In genomic region chr2:20592106-20593071, GRCh38 we compare ENCODE assay signal across 1 cellular context.
TF ChIP-seq lines count a peak whose summit lies in the region.

No MANE protein-coding gene starts in this region.

TF ChIP-seq in HepG2, 621 proteins besides CTCF, POLR2A, EP300 and RAD21 (continued from another document and continues in another):
- TF ChIP-seq, protein P1, sequence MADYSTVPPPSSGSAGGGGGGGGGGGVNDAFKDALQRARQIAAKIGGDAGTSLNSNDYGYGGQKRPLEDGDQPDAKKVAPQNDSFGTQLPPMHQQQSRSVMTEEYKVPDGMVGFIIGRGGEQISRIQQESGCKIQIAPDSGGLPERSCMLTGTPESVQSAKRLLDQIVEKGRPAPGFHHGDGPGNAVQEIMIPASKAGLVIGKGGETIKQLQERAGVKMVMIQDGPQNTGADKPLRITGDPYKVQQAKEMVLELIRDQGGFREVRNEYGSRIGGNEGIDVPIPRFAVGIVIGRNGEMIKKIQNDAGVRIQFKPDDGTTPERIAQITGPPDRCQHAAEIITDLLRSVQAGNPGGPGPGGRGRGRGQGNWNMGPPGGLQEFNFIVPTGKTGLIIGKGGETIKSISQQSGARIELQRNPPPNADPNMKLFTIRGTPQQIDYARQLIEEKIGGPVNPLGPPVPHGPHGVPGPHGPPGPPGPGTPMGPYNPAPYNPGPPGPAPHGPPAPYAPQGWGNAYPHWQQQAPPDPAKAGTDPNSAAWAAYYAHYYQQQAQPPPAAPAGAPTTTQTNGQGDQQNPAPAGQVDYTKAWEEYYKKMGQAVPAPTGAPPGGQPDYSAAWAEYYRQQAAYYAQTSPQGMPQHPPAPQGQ (CRISPR knock-in tag; IDR thresholded peaks at IDR 0.05; ENCODE audit: borderline replicate concordance), result no peak
- peak; percentile 19; the same call in 1 of the 2 replicates for TF ChIP-seq MIER2 (CRISPR knock-in tag; IDR thresholded peaks at IDR 0.05)
- no peak for TF ChIP-seq ZNF235 (CRISPR knock-in tag; IDR thresholded peaks at IDR 0.05; ENCODE audit: borderline replicate concordance)
- peak; percentile 14; the same call in 1 of the 2 replicates for TF ChIP-seq TBX2 (CRISPR knock-in tag; IDR thresholded peaks at IDR 0.05; ENCODE audit: borderline replicate concordance)
- TF ChIP-seq MED8 (CRISPR knock-in tag; IDR thresholded peaks at IDR 0.05; ENCODE audit: insufficient replicate concordance), result peak; percentile 68
- TF ChIP-seq KAT8 (CRISPR knock-in tag; IDR thresholded peaks at IDR 0.05), result no peak
- peak; percentile 77 for TF ChIP-seq FOXO1 (CRISPR knock-in tag; IDR thresholded peaks at IDR 0.05)
- TF ChIP-seq ETV6 (CRISPR knock-in tag; conservative IDR thresholded peaks at IDR 0.05), result no peak
- TF ChIP-seq ZNF724P (CRISPR knock-in tag; IDR thresholded peaks at IDR 0.05; ENCODE audit: borderline replicate concordance), result no peak
- no peak for TF ChIP-seq ZFP90 (CRISPR knock-in tag; IDR thresholded peaks at IDR 0.05; ENCODE audit: borderline replicate concordance)
- TF ChIP-seq DNMT3B (CRISPR knock-in tag; conservative IDR thresholded peaks at IDR 0.05), result no peak
- no peak; the same call in 1 of the 2 replicates for TF ChIP-seq EHMT2 (IDR thresholded peaks at IDR 0.05; ENCODE audit: borderline replicate concordance, low read depth, low read length)
- no peak for TF ChIP-seq ZFP37 (CRISPR knock-in tag; IDR thresholded peaks at IDR 0.05; ENCODE audit: borderline replicate concordance)
- TF ChIP-seq HINFP (CRISPR knock-in tag; IDR thresholded peaks at IDR 0.05; ENCODE audit: low read depth), result no peak
- no peak for TF ChIP-seq ZNF180 (CRISPR knock-in tag; IDR thresholded peaks at IDR 0.05; ENCODE audit: borderline replicate concordance, low read depth)
- TF ChIP-seq PHF20 (CRISPR knock-in tag; IDR thresholded peaks at IDR 0.05), result no peak
- TF ChIP-seq KLF6 (CRISPR knock-in tag; IDR thresholded peaks at IDR 0.05), result no peak
- no peak for TF ChIP-seq ZNF264 (CRISPR knock-in tag; IDR thresholded peaks at IDR 0.05)
- 0 out of 2 replicates have a peak, but pooled peaks have one; percentile 13 for TF ChIP-seq HNF4A (CRISPR knock-in tag; IDR thresholded peaks at IDR 0.05)
- no peak for TF ChIP-seq NFIC (IDR thresholded peaks at IDR 0.05; ENCODE audit: low read length)
- no peak for TF ChIP-seq MTA3 (CRISPR knock-in tag; IDR thresholded peaks at IDR 0.05)
- TF ChIP-seq KLF11 (CRISPR knock-in tag; IDR thresholded peaks at IDR 0.05), result no peak
- TF ChIP-seq SRSF4 (IDR thresholded peaks at IDR 0.05; ENCODE audit: low read depth, low read length, poor library complexity, severe bottlenecking), result no peak
- peak; percentile 30; the same call in 1 of the 2 replicates for TF ChIP-seq NFYB (CRISPR knock-in tag; IDR thresholded peaks at IDR 0.05)
- TF ChIP-seq SETDB1 (CRISPR knock-in tag; IDR thresholded peaks at IDR 0.05; ENCODE audit: borderline replicate concordance), result no peak
- peak; percentile 44; the same call in 1 of the 2 replicates for TF ChIP-seq TAF1 (CRISPR knock-in tag; IDR thresholded peaks at IDR 0.05)
- TF ChIP-seq, protein P2, sequence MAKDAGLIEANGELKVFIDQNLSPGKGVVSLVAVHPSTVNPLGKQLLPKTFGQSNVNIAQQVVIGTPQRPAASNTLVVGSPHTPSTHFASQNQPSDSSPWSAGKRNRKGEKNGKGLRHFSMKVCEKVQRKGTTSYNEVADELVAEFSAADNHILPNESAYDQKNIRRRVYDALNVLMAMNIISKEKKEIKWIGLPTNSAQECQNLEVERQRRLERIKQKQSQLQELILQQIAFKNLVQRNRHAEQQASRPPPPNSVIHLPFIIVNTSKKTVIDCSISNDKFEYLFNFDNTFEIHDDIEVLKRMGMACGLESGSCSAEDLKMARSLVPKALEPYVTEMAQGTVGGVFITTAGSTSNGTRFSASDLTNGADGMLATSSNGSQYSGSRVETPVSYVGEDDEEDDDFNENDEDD (CRISPR knock-in tag; IDR thresholded peaks at IDR 0.05; ENCODE audit: borderline replicate concordance), result peak; percentile 69; the same call in 1 of the 2 replicates
- no peak for TF ChIP-seq MAFF (IDR thresholded peaks at IDR 0.05; ENCODE audit: low read depth, low read length)
- no peak for TF ChIP-seq MZF1 (CRISPR knock-in tag; IDR thresholded peaks at IDR 0.05; ENCODE audit: borderline replicate concordance)
- no peak for TF ChIP-seq TBX3 (IDR thresholded peaks at IDR 0.05; ENCODE audit: borderline replicate concordance)
- no peak for TF ChIP-seq ZFY (CRISPR knock-in tag; IDR thresholded peaks at IDR 0.05)
- TF ChIP-seq, protein P3, sequence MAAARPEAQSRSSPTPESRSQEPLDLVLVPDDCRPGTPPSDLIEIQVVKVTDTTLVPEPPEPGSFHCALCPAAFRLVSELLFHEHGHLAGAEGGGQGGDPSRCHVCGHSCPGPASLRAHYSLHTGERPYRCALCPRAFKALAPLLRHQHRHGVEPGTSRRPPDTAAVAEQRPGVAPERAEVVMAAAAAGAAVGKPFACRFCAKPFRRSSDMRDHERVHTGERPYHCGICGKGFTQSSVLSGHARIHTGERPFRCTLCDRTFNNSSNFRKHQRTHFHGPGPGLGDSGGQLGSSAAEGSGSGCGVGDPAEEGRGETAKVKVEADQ (CRISPR knock-in tag; IDR thresholded peaks at IDR 0.05; ENCODE audit: borderline replicate concordance), result no peak; the same call in 1 of the 2 replicates
- TF ChIP-seq ZNF10 (CRISPR knock-in tag; IDR thresholded peaks at IDR 0.05; ENCODE audit: borderline replicate concordance, low read depth), result no peak
- TF ChIP-seq ZNF570 (CRISPR knock-in tag; IDR thresholded peaks at IDR 0.05; ENCODE audit: borderline replicate concordance), result no peak
- no peak for TF ChIP-seq MTF2 (CRISPR knock-in tag; IDR thresholded peaks at IDR 0.05; ENCODE audit: borderline replicate concordance)
- TF ChIP-seq, protein P4, sequence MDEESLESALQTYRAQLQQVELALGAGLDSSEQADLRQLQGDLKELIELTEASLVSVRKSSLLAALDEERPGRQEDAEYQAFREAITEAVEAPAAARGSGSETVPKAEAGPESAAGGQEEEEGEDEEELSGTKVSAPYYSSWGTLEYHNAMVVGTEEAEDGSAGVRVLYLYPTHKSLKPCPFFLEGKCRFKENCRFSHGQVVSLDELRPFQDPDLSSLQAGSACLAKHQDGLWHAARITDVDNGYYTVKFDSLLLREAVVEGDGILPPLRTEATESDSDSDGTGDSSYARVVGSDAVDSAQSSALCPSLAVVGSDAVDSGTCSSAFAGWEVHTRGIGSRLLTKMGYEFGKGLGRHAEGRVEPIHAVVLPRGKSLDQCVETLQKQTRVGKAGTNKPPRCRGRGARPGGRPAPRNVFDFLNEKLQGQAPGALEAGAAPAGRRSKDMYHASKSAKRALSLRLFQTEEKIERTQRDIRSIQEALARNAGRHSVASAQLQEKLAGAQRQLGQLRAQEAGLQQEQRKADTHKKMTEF (CRISPR knock-in tag; IDR thresholded peaks at IDR 0.05), result no peak
- 0 out of 2 replicates have a peak, but pooled peaks have one; percentile 44 for TF ChIP-seq HNF1B (CRISPR knock-in tag; IDR thresholded peaks at IDR 0.05)
- no peak for TF ChIP-seq FIP1L1 (IDR thresholded peaks at IDR 0.05; ENCODE audit: borderline replicate concordance, insufficient read depth, low read depth, low read length)
- no peak for TF ChIP-seq KDM1A (CRISPR knock-in tag; IDR thresholded peaks at IDR 0.05)
- no peak; the same call in 1 of the 2 replicates for TF ChIP-seq ZNF138 (CRISPR knock-in tag; IDR thresholded peaks at IDR 0.05; ENCODE audit: low read depth)
- peak; percentile 51 for TF ChIP-seq AGO2 (optimal IDR thresholded peaks at IDR 0.05; ENCODE audit: low read depth, low read length)
- TF ChIP-seq ARID2 (CRISPR knock-in tag; IDR thresholded peaks at IDR 0.05; ENCODE audit: borderline replicate concordance), result no peak
- no peak for TF ChIP-seq FOXJ3 (CRISPR knock-in tag; IDR thresholded peaks at IDR 0.05; ENCODE audit: borderline replicate concordance)
- TF ChIP-seq ZNF543 (CRISPR knock-in tag; IDR thresholded peaks at IDR 0.05), result no peak
- TF ChIP-seq BORCS8-MEF2B (CRISPR knock-in tag; IDR thresholded peaks at IDR 0.05), result no peak; the same call in 1 of the 2 replicates
- no peak for TF ChIP-seq SPEN (CRISPR knock-in tag; IDR thresholded peaks at IDR 0.05; ENCODE audit: low read depth)
- no peak for TF ChIP-seq ZNF234 (CRISPR knock-in tag; conservative IDR thresholded peaks at IDR 0.05)
- TF ChIP-seq ZNF558 (CRISPR knock-in tag; IDR thresholded peaks at IDR 0.05; ENCODE audit: borderline replicate concordance), result no peak
- TF ChIP-seq THAP7 (CRISPR knock-in tag; IDR thresholded peaks at IDR 0.05), result no peak
- TF ChIP-seq ZNF232 (CRISPR knock-in tag; IDR thresholded peaks at IDR 0.05; ENCODE audit: borderline replicate concordance), result no peak
- no peak for TF ChIP-seq ZNF326 (CRISPR knock-in tag; IDR thresholded peaks at IDR 0.05; ENCODE audit: borderline replicate concordance)
- TF ChIP-seq ZNF576 (CRISPR knock-in tag; IDR thresholded peaks at IDR 0.05), result no peak
- no peak for TF ChIP-seq WIZ (CRISPR knock-in tag; IDR thresholded peaks at IDR 0.05)
- TF ChIP-seq CREB3 (CRISPR knock-in tag; IDR thresholded peaks at IDR 0.05), result no peak; the same call in 1 of the 2 replicates
- no peak for TF ChIP-seq TGIF2 (CRISPR knock-in tag; IDR thresholded peaks at IDR 0.05)
- TF ChIP-seq, protein P5, sequence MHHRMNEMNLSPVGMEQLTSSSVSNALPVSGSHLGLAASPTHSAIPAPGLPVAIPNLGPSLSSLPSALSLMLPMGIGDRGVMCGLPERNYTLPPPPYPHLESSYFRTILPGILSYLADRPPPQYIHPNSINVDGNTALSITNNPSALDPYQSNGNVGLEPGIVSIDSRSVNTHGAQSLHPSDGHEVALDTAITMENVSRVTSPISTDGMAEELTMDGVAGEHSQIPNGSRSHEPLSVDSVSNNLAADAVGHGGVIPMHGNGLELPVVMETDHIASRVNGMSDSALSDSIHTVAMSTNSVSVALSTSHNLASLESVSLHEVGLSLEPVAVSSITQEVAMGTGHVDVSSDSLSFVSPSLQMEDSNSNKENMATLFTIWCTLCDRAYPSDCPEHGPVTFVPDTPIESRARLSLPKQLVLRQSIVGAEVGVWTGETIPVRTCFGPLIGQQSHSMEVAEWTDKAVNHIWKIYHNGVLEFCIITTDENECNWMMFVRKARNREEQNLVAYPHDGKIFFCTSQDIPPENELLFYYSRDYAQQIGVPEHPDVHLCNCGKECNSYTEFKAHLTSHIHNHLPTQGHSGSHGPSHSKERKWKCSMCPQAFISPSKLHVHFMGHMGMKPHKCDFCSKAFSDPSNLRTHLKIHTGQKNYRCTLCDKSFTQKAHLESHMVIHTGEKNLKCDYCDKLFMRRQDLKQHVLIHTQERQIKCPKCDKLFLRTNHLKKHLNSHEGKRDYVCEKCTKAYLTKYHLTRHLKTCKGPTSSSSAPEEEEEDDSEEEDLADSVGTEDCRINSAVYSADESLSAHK (CRISPR knock-in tag; IDR thresholded peaks at IDR 0.05; ENCODE audit: borderline replicate concordance), result no peak
